In genomic region chr2:69013837-69014796, GRCh38 we compare ENCODE assay signal across 1 cellular context.
TF ChIP-seq lines count a peak whose summit lies in the region.

No MANE protein-coding gene starts in this region.

TF ChIP-seq in GM23338, 12 proteins besides CTCF, POLR2A, EP300 and RAD21 (continued from another document):
- TF ChIP-seq ZNF462 (CRISPR knock-in tag; IDR thresholded peaks at IDR 0.05) (no peak), CREB1 (CRISPR knock-in tag; IDR thresholded peaks at IDR 0.05; ENCODE audit: low read depth) (no peak), POLR2AphosphoS5 (IDR thresholded peaks at IDR 0.05; ENCODE audit: low read depth) (no peak), STAT1 (IDR thresholded peaks at IDR 0.05; ENCODE audit: unreplicated experiment) (no peak), JUNB (IDR thresholded peaks at IDR 0.05; ENCODE audit: unreplicated experiment) (no peak)
- TF ChIP-seq, protein P1, sequence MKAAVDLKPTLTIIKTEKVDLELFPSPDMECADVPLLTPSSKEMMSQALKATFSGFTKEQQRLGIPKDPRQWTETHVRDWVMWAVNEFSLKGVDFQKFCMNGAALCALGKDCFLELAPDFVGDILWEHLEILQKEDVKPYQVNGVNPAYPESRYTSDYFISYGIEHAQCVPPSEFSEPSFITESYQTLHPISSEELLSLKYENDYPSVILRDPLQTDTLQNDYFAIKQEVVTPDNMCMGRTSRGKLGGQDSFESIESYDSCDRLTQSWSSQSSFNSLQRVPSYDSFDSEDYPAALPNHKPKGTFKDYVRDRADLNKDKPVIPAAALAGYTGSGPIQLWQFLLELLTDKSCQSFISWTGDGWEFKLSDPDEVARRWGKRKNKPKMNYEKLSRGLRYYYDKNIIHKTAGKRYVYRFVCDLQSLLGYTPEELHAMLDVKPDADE (IDR thresholded peaks at IDR 0.05) = no peak
